In genomic region chr2:107627164-107627563, GRCh38 we compare ENCODE assay signal across 22 cellular contexts.
A peak's percentile ranks its signal among the peaks of the same experiment; 100 is the strongest.
DNase-seq lines count a peak whose midpoint lies in the region; TF ChIP-seq lines count a peak whose summit lies in the region.
"Had no signal": no experiment of that assay in that cellular context is flagged by ENCODE, and none has a peak within 500 bp of the region (broad histone marks: within the 10 kb centered on the region; RNA-seq: fewer than 3 reads in every experiment).

No MANE protein-coding gene starts in this region.

- no peak overlapping the region for H3K27ac ChIP-seq in GM23248
- H3K27ac ChIP-seq in brain microvascular endothelial cell: no peak overlapping the region
- H3K27ac ChIP-seq: HL-60, SK-N-MC had no signal

- no peak overlapping the region for H2AFZ ChIP-seq in GM23248

- no peak overlapping the region for H3K4me3 ChIP-seq in GM23248
- H3K4me3 ChIP-seq in LNCaP clone FGC (ENCODE audit: low read depth, low read length): no peak overlapping the region
- H3K4me3 ChIP-seq in brain microvascular endothelial cell (ENCODE audit: low read depth, low read length): no peak overlapping the region
- H3K4me3 ChIP-seq: GM12878, K562, SK-N-MC had no signal

- in situ Hi-C loops in GM23248 (cut with MboI): no loop called here
- in situ Hi-C loops in brain microvascular endothelial cell (cut with HindIII; ENCODE audit: low pct_ligation_motif_present, low sequenced_read_pairs): no loop called here

- 0 to 3% methylated on average over 1 of the region's 1 CpG for WGBS in GM23248 (ENCODE audit: low coverage in 1 of 2, low lambda C conversion rate in 2 of 2, missing lambda C conversion rate in 2 of 2), 2 experiments

- TF ChIP-seq CTCF in LNCaP clone FGC (IDR thresholded peaks at IDR 0.05; ENCODE audit: control insufficient read depth, extremely low read depth, insufficient read depth): peak; percentile 23
- no peak for TF ChIP-seq CTCF in brain microvascular endothelial cell (IDR thresholded peaks at IDR 0.05; ENCODE audit: low read depth, low read length, missing control alignments)

- H3K4me2 ChIP-seq in GM23248 (ENCODE audit: unreplicated experiment): no peak overlapping the region

- H3K36me3 ChIP-seq in GM23248 (ENCODE audit: low read depth) (no peaks in the 10 kb centered on the region), brain microvascular endothelial cell (replicated peaks) (no peaks in the 10 kb centered on the region)

- H3K27me3 ChIP-seq in GM23248 (replicated peaks; ENCODE audit: insufficient read depth): no peaks in the 10 kb centered on the region
- H3K27me3 ChIP-seq in brain microvascular endothelial cell (replicated peaks): no peaks in the 10 kb centered on the region

- H3K4me1 ChIP-seq in GM23248 (ENCODE audit: insufficient read depth): no peaks in the 10 kb centered on the region

- H3K79me2 ChIP-seq in GM23248 (ENCODE audit: insufficient read depth): no peaks in the 10 kb centered on the region

- DNase-seq in EH (ENCODE audit: low read depth): peak; percentile 39
- peak; percentile 48 for DNase-seq in GM23248
- no peak for DNase-seq in LNCaP clone FGC (ENCODE audit: low read depth)
- peak; percentile 41 for DNase-seq in brain microvascular endothelial cell
- no peak for DNase-seq in GM03348 (ENCODE audit: low spot score)
- DNase-seq in HuH-7 (ENCODE audit: low spot score): no peak
- DNase-seq in stimulated activated CD4-positive, alpha-beta T cell treated with anti-CD3 and anti-CD28 coated beads, Interleukin-2, amount 100 ng/mL, for 24 hours: no peak
- DNase-seq in central memory CD4-positive, alpha-beta T cell: no peak
- DNase-seq: Calu3, DMS79 treated with DMSO at 0.1 percent for 48 hours, MM.1S, NCI-H1694, NCI-H2029 treated with DMSO at 0.1 percent for 48 hours, NCI-H446 treated with DMSO at 0.1 percent for 48 hours, NCI-H526, NCI-H82, Right ventricle myocardium superior, RPMI8226 had no signal

- H3F3A ChIP-seq in GM23248 (ENCODE audit: insufficient read depth): no peaks in the 10 kb centered on the region

- H4K20me1 ChIP-seq in GM23248 (ENCODE audit: insufficient read depth): no peaks in the 10 kb centered on the region

- H3K9me2 ChIP-seq in GM23248 (ENCODE audit: insufficient read depth): no peaks in the 10 kb centered on the region

- peaks cover 10% of the 10 kb centered on the region for H3K9me3 ChIP-seq in GM23248 (ENCODE audit: low read depth)

- no peak overlapping the region for H3K9ac ChIP-seq in GM23248

Comparison
In these comparisons a context has a peak if more than half of its experiments do, and no peak if none do; other contexts are left out.
1. DNase-seq: peak in EH (single experiment), GM23248 (single experiment) and brain microvascular endothelial cell (single experiment); none in LNCaP clone FGC (single experiment), GM03348 (single experiment), HuH-7 (single experiment), stimulated activated CD4-positive, alpha-beta T cell treated with anti-CD3 and anti-CD28 coated beads, Interleukin-2, amount 100 ng/mL, for 24 hours (0 of 2) and central memory CD4-positive, alpha-beta T cell (single experiment).